Comparison of ENCODE assay signal across 7 cellular contexts in genomic region chr9:7491641-7492040, GRCh38.
"Had no signal": no experiment of that assay in that cellular context is flagged by ENCODE, and none has a peak within 500 bp of the region (broad histone marks: within the 10 kb centered on the region; RNA-seq: fewer than 3 reads in every experiment).

No MANE protein-coding gene starts in this region.

- H3K27me3 Mint-ChIP-seq: IgD-negative memory B cell had no signal

- H3K9me3 ChIP-seq: HAP-1 had no signal

- H3K4me1 Mint-ChIP-seq: IgD-negative memory B cell had no signal

- DNase-seq: GM23248, GOT3, H7, HFFc6 had no signal

- H3K36me3 ChIP-seq: HAP-1 had no signal

- H3K4me3 Mint-ChIP-seq: HFFc6, IgD-negative memory B cell had no signal

- H3K27ac ChIP-seq: GM23248, HL-60 had no signal

- H3K4me3 ChIP-seq: GM23248, HAP-1 had no signal

- H3K27ac Mint-ChIP-seq: HFFc6, IgD-negative memory B cell had no signal

- H3K36me3 Mint-ChIP-seq: IgD-negative memory B cell had no signal

- H3K4me1 ChIP-seq: HAP-1 had no signal
